In genomic region chrX:40531056-40531826, GRCh38 we compare ENCODE assay signal across 1 cellular context.
TF ChIP-seq lines count a peak whose summit lies in the region.

No MANE protein-coding gene starts in this region.

TF ChIP-seq in WTC11, 78 proteins besides CTCF, POLR2A, EP300 and RAD21 (continued from another document):
- TF ChIP-seq NFE2L1 (CRISPR knock-in tag; IDR thresholded peaks at IDR 0.05) (no peak), CDX4 (CRISPR knock-in tag; IDR thresholded peaks at IDR 0.05; ENCODE audit: borderline replicate concordance) (no peak), E2F4 (CRISPR knock-in tag; IDR thresholded peaks at IDR 0.05; ENCODE audit: borderline replicate concordance, low read depth) (no peak), ZSCAN18 (CRISPR knock-in tag; IDR thresholded peaks at IDR 0.05) (no peak), ETV6 (CRISPR knock-in tag; IDR thresholded peaks at IDR 0.05) (no peak), USF2 (CRISPR knock-in tag; IDR thresholded peaks at IDR 0.05) (no peak)
TF ChIP-seq in WTC11: peak in this region for 1.
